ENCODE assay signal across 1 cellular context in the genomic region with DNA sequence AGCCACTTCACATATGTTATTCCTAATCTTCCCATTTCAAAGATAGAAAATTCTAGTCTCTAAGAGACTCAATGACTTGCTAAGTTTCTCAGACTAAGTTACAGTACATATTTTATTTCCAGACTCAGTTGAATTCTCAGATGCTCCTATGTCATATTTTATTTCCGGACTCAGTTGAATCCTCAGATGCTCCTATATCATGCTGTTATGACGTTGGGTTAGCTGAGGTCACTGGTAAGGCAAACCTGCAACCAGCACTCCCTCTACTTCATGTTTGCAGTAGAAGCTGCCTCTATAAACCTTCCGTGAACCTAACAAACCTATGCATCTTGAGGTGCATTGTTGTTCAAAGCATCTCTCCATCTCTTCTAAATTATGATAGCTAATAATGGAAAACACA.
TF ChIP-seq lines count a peak whose summit lies in the region.

No MANE protein-coding gene starts in this region.

TF ChIP-seq in WTC11, 78 proteins besides CTCF, POLR2A, EP300 and RAD21 (continued from another document):
- TF ChIP-seq, protein P1, sequence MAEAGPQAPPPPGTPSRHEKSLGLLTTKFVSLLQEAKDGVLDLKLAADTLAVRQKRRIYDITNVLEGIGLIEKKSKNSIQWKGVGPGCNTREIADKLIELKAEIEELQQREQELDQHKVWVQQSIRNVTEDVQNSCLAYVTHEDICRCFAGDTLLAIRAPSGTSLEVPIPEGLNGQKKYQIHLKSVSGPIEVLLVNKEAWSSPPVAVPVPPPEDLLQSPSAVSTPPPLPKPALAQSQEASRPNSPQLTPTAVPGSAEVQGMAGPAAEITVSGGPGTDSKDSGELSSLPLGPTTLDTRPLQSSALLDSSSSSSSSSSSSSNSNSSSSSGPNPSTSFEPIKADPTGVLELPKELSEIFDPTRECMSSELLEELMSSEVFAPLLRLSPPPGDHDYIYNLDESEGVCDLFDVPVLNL (CRISPR knock-in tag; IDR thresholded peaks at IDR 0.05; ENCODE audit: borderline replicate concordance, low read depth), result no peak
- no peak for TF ChIP-seq EMX1 (CRISPR knock-in tag; IDR thresholded peaks at IDR 0.05)
- no peak for TF ChIP-seq NR2C2 (CRISPR knock-in tag; IDR thresholded peaks at IDR 0.05)
- no peak for TF ChIP-seq OVOL2 (CRISPR knock-in tag; IDR thresholded peaks at IDR 0.05; ENCODE audit: borderline replicate concordance)
- TF ChIP-seq, protein P2, sequence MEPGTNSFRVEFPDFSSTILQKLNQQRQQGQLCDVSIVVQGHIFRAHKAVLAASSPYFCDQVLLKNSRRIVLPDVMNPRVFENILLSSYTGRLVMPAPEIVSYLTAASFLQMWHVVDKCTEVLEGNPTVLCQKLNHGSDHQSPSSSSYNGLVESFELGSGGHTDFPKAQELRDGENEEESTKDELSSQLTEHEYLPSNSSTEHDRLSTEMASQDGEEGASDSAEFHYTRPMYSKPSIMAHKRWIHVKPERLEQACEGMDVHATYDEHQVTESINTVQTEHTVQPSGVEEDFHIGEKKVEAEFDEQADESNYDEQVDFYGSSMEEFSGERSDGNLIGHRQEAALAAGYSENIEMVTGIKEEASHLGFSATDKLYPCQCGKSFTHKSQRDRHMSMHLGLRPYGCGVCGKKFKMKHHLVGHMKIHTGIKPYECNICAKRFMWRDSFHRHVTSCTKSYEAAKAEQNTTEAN (CRISPR knock-in tag; IDR thresholded peaks at IDR 0.05), result no peak
- no peak for TF ChIP-seq JAZF1 (CRISPR knock-in tag; IDR thresholded peaks at IDR 0.05)
- no peak for TF ChIP-seq FOXP1 (CRISPR knock-in tag; IDR thresholded peaks at IDR 0.05; ENCODE audit: borderline replicate concordance)
- no peak for TF ChIP-seq MXD4 (CRISPR knock-in tag; IDR thresholded peaks at IDR 0.05; ENCODE audit: borderline replicate concordance)
- TF ChIP-seq NFATC4 (CRISPR knock-in tag; IDR thresholded peaks at IDR 0.05), result no peak
- TF ChIP-seq, protein P3, sequence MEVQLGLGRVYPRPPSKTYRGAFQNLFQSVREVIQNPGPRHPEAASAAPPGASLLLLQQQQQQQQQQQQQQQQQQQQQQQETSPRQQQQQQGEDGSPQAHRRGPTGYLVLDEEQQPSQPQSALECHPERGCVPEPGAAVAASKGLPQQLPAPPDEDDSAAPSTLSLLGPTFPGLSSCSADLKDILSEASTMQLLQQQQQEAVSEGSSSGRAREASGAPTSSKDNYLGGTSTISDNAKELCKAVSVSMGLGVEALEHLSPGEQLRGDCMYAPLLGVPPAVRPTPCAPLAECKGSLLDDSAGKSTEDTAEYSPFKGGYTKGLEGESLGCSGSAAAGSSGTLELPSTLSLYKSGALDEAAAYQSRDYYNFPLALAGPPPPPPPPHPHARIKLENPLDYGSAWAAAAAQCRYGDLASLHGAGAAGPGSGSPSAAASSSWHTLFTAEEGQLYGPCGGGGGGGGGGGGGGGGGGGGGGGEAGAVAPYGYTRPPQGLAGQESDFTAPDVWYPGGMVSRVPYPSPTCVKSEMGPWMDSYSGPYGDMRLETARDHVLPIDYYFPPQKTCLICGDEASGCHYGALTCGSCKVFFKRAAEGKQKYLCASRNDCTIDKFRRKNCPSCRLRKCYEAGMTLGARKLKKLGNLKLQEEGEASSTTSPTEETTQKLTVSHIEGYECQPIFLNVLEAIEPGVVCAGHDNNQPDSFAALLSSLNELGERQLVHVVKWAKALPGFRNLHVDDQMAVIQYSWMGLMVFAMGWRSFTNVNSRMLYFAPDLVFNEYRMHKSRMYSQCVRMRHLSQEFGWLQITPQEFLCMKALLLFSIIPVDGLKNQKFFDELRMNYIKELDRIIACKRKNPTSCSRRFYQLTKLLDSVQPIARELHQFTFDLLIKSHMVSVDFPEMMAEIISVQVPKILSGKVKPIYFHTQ (CRISPR knock-in tag; IDR thresholded peaks at IDR 0.05), result no peak
- TF ChIP-seq IRF2 (CRISPR knock-in tag; IDR thresholded peaks at IDR 0.05; ENCODE audit: borderline replicate concordance, low read depth), result no peak
- TF ChIP-seq, protein P4, sequence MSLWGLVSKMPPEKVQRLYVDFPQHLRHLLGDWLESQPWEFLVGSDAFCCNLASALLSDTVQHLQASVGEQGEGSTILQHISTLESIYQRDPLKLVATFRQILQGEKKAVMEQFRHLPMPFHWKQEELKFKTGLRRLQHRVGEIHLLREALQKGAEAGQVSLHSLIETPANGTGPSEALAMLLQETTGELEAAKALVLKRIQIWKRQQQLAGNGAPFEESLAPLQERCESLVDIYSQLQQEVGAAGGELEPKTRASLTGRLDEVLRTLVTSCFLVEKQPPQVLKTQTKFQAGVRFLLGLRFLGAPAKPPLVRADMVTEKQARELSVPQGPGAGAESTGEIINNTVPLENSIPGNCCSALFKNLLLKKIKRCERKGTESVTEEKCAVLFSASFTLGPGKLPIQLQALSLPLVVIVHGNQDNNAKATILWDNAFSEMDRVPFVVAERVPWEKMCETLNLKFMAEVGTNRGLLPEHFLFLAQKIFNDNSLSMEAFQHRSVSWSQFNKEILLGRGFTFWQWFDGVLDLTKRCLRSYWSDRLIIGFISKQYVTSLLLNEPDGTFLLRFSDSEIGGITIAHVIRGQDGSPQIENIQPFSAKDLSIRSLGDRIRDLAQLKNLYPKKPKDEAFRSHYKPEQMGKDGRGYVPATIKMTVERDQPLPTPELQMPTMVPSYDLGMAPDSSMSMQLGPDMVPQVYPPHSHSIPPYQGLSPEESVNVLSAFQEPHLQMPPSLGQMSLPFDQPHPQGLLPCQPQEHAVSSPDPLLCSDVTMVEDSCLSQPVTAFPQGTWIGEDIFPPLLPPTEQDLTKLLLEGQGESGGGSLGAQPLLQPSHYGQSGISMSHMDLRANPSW (CRISPR knock-in tag; conservative IDR thresholded peaks at IDR 0.05; ENCODE audit: low read depth), result no peak
